26 cellular contexts compared by ENCODE assay signal in the genomic region with DNA sequence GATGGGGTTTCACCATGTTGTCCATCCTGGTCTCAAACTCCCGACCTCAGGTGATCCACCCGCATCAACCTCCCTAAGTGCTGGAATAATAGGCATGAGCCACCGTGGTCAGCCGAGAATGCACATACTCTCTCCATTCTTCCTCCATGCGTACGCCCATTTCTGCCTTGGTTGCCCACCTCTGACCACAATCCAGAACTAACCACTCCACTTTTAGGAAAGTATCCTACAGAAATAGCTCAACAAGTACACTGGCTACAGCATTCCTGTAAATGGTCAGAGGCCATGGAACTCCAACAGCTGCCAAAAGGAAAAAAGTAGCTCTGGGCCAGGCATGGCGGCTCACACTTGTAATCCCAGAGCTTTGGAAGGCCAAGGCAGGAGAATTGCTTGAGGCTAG.
"Had no signal": no experiment of that assay in that cellular context is flagged by ENCODE, and none has a peak within 500 bp of the region (broad histone marks: within the 10 kb centered on the region; RNA-seq: fewer than 3 reads in every experiment).

No MANE protein-coding gene starts in this region.

- DNase-seq: activated CD4-positive, alpha-beta memory T cell treated with anti-CD3 and anti-CD28 coated beads for 36 hours; activated CD4-positive, alpha-beta T cell treated with anti-CD3 and anti-CD28 coated beads for 4 hours; activated CD4-positive, alpha-beta T cell treated with anti-CD3 and anti-CD28 coated beads, Interleukin-2, amount 50 U/mL, for 1 hour; activated CD8-positive, alpha-beta memory T cell treated with anti-CD3 and anti-CD28 coated beads, Interleukin-2, amount 50 U/mL, for 4 hours; activated gamma-delta T cell treated with Interleukin-2 at 50 U/mL for 16 hours; activated naive CD4-positive, alpha-beta T cell treated with anti-CD3 and anti-CD28 coated beads for 36 hours; activated T-cell treated with anti-CD3 and anti-CD28 coated beads for 4 hours; activated T-cell treated with anti-CD3 and anti-CD28 coated beads, Interleukin-2, amount 50 U/mL, for 4 hours; adrenal gland; body of pancreas; NCI-H1417; NCI-H146; NCI-H1930; NCI-H2081 treated with DMSO at 0.1 percent for 48 hours; NCI-H510A; NCI-H526; NK-92 treated with Interleukin-12 subunit alpha and Interleukin-12 subunit beta, amount 100 ng/mL, for 24 hours; PC-3; Right ventricle myocardium superior; SJCRH30; T1000 had no signal

- H3K4me3 ChIP-seq: adrenal gland, body of pancreas, breast epithelium, SJCRH30, SK-N-MC had no signal

- H3K4me3 Mint-ChIP-seq: activated CD4-positive, alpha-beta memory T cell treated with anti-CD3 and anti-CD28 coated beads for 36 hours; activated naive CD4-positive, alpha-beta T cell treated with anti-CD3 and anti-CD28 coated beads for 36 hours; activated T-cell treated with anti-CD3 and anti-CD28 coated beads, Interleukin-2, amount 50 U/mL, for 4 hours; activated T-helper 1 cell treated with anti-CD3 and anti-CD28 coated beads, Interleukin-12 subunit alpha, Interleukin-12 subunit beta, Interleukin-2, Interleukin-4 antibody, amounts not matched to agents 30 ng/mL and 10 ng/mL and 1 ng/mL, durations not matched to agents 14 hours and 24 hours and 36 hours had no signal

- H3K27ac Mint-ChIP-seq: activated CD4-positive, alpha-beta memory T cell treated with anti-CD3 and anti-CD28 coated beads for 36 hours; activated naive CD4-positive, alpha-beta T cell treated with anti-CD3 and anti-CD28 coated beads for 36 hours; activated naive CD4-positive, alpha-beta T cell treated with anti-CD3 and anti-CD28 coated beads, Interleukin-2, amount 50 U/mL, for 72 hours; activated T-helper 1 cell treated with anti-CD3 and anti-CD28 coated beads, Interleukin-12 subunit alpha, Interleukin-12 subunit beta, Interleukin-2, Interleukin-4 antibody, amounts not matched to agents 30 ng/mL and 10 ng/mL and 1 ng/mL, durations not matched to agents 14 hours and 24 hours and 36 hours had no signal

- H3K27me3 ChIP-seq: adrenal gland, body of pancreas, breast epithelium, SJCRH30 had no signal

- H3K36me3 ChIP-seq: adrenal gland, breast epithelium, SJCRH30 had no signal

- H3K27ac ChIP-seq: adrenal gland, body of pancreas, breast epithelium, KMS-11, SJCRH30, SK-N-MC had no signal

- H3K36me3 Mint-ChIP-seq: activated CD4-positive, alpha-beta memory T cell treated with anti-CD3 and anti-CD28 coated beads for 36 hours; activated naive CD4-positive, alpha-beta T cell treated with anti-CD3 and anti-CD28 coated beads, Interleukin-2, amount 50 U/mL, for 72 hours had no signal

- H3K9me3 Mint-ChIP-seq: activated CD4-positive, alpha-beta memory T cell treated with anti-CD3 and anti-CD28 coated beads for 36 hours; activated naive CD4-positive, alpha-beta T cell treated with anti-CD3 and anti-CD28 coated beads for 36 hours; activated T-cell treated with anti-CD3 and anti-CD28 coated beads, Interleukin-2, amount 50 U/mL, for 4 hours; activated T-helper 1 cell treated with anti-CD3 and anti-CD28 coated beads, Interleukin-12 subunit alpha, Interleukin-12 subunit beta, Interleukin-2, Interleukin-4 antibody, amounts not matched to agents 30 ng/mL and 10 ng/mL and 1 ng/mL, durations not matched to agents 14 hours and 24 hours and 36 hours had no signal

- H3K9ac ChIP-seq: KMS-11 had no signal

- H3K4me2 ChIP-seq: KMS-11 had no signal

- H3K4me1 ChIP-seq: breast epithelium had no signal

- H3K9me3 ChIP-seq: adrenal gland, body of pancreas, breast epithelium, SJCRH30 had no signal
